ENCODE assay signal across 8 cellular contexts in the genomic region with DNA sequence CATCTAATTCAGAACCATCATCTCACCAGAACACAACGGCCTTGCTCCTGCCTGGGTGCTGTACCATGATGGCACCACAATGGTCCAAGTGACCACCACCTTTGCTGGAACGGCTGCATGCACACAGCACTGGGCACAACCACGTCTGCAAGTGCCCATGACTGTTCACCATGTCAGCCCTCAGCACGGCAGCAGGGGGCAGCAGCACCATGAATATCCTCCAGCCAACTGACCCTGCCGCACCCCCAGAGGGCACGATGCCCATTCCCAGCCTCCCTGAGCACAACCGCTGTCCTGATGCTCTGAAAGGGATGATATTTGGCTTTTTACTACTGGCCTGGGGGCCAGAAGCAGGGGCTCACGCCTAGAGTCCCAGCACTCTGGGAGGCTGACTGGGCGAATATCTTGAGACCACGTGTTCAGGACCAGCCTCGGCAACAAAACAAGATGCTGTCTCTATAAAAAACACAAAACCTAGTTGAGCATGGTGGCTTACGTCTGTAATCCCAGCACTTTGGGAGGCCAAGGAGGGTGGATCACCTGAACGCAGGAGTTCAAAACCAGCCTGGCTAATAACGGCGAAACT. TPM values are rescaled to one million over a fixed set of nuclear protein-coding genes. Genes with fewer than 3 reads are reported as not detected.
DNase-seq lines count a peak whose midpoint lies in the region; ATAC-seq and TF ChIP-seq lines count a peak whose summit lies in the region.

No MANE protein-coding gene starts in this region.

- H3K27me3 ChIP-seq in DND-41 (ENCODE audit: insufficient read depth, low read length, poor library complexity), result no peaks in the 10 kb centered on the region
- no peaks in the 10 kb centered on the region for H3K27me3 ChIP-seq in endodermal cell (ENCODE audit: control insufficient read depth, insufficient read depth, low read length, poor library complexity, severe bottlenecking)
- no peaks in the 10 kb centered on the region for H3K27me3 ChIP-seq in tibial nerve

- ATAC-seq in DND-41 (ENCODE audit: insufficient read depth, low read depth) (peak; percentile 61; the same call in 1 of the 3 replicates), GM19455 (IDR thresholded peaks at IDR 0.05; ENCODE audit: unreplicated experiment) (no peak)

- peaks cover 30% of the 10 kb centered on the region for H4K20me1 ChIP-seq in DND-41 (ENCODE audit: insufficient read depth, low read length)

- peaks cover 83% of the 10 kb centered on the region for H3K36me3 ChIP-seq in DND-41 (ENCODE audit: insufficient read depth, low read length)
- peaks cover 34% of the 10 kb centered on the region for H3K36me3 ChIP-seq in endodermal cell (ENCODE audit: control insufficient read depth, insufficient read depth, low read length)
- peaks cover 0 to 68% (median 17%) of the 10 kb centered on the region in 3 donors for H3K36me3 ChIP-seq in tibial nerve

- H3K36me3 Mint-ChIP-seq in endodermal cell (ENCODE audit: low read depth) (peaks cover 35% of the 10 kb centered on the region), mesothelial cell of epicardium (peaks cover 19% of the 10 kb centered on the region)
- H3K36me3 Mint-ChIP-seq in activated T-helper 1 cell treated with anti-CD3 and anti-CD28 coated beads, Interleukin-12 subunit alpha, Interleukin-12 subunit beta, Interleukin-2, Interleukin-4 antibody, amounts not matched to agents 30 ng/mL and 10 ng/mL and 1 ng/mL, durations not matched to agents 14 hours and 24 hours and 36 hours (ENCODE audit: low read depth), result peaks cover 6% of the 10 kb centered on the region

- TF ChIP-seq POLR2A in tibial nerve (IDR thresholded peaks at IDR 0.05), result no peak

- H3K27ac ChIP-seq in DND-41 (ENCODE audit: low read length) (no peak overlapping the region), endodermal cell (ENCODE audit: low read depth, low read length) (no peak overlapping the region), tibial nerve (no peak overlapping the region)

- intact Hi-C loops in activated T-helper 1 cell treated with anti-CD3 and anti-CD28 coated beads, Interleukin-12 subunit alpha, Interleukin-12 subunit beta, Interleukin-2, Interleukin-4 antibody, amounts not matched to agents 30 ng/mL and 10 ng/mL and 1 ng/mL, durations not matched to agents 14 hours and 24 hours and 36 hours (cut with micrococcal nuclease), result loop anchor here (1.0 kb wide), 1 partner anchor 61 kb away; no protein-coding TSS in a partner anchor

- 86 to 87% methylated on average over 12 to 15 of the region's 15 CpGs for WGBS in endodermal cell (ENCODE audit: insufficient coverage in 1 of 2, insufficient read length in 1 of 2), 2 experiments
- WGBS in tibial nerve, 2 donors, result 49 to 54% methylated on average over 13 to 14 of the region's 15 CpGs

- in situ Hi-C loops in KBM-7 (cut with MboI; ENCODE audit: low pct_unique_long_range_greater_than_20kb, low sequenced_read_pairs), result no loop called here

- H3K4me2 ChIP-seq in DND-41 (ENCODE audit: insufficient read depth, low read length), result no peak overlapping the region

- H3K4me1 Mint-ChIP-seq in endodermal cell (no peaks in the 10 kb centered on the region), mesothelial cell of epicardium (peaks cover 2% of the 10 kb centered on the region)
- H3K4me1 Mint-ChIP-seq in activated T-helper 1 cell treated with anti-CD3 and anti-CD28 coated beads, Interleukin-12 subunit alpha, Interleukin-12 subunit beta, Interleukin-2, Interleukin-4 antibody, amounts not matched to agents 30 ng/mL and 10 ng/mL and 1 ng/mL, durations not matched to agents 14 hours and 24 hours and 36 hours (ENCODE audit: low read depth), result no peaks in the 10 kb centered on the region

- H3K9me3 ChIP-seq in DND-41 (ENCODE audit: insufficient read depth, low read length, severe bottlenecking) (no peaks in the 10 kb centered on the region), endodermal cell (ENCODE audit: control insufficient read depth, low read length) (no peaks in the 10 kb centered on the region), tibial nerve (no peaks in the 10 kb centered on the region)

- peaks cover 20% of the 10 kb centered on the region for H3K79me2 ChIP-seq in DND-41 (ENCODE audit: insufficient read depth, low read length)

- H3K4me1 ChIP-seq in DND-41 (ENCODE audit: insufficient read depth, low read length), result no peaks in the 10 kb centered on the region
- H3K4me1 ChIP-seq in endodermal cell (ENCODE audit: control insufficient read depth, insufficient read depth, low read length), result no peaks in the 10 kb centered on the region
- peaks cover 0 to 4% (median 0%) of the 10 kb centered on the region in 4 donors for H3K4me1 ChIP-seq in tibial nerve

- TF ChIP-seq EP300 in tibial nerve (IDR thresholded peaks at IDR 0.05), result peak in 1 of 2 donors; percentile 27

- H3K4me3 Mint-ChIP-seq in endodermal cell (no peak overlapping the region), mesothelial cell of epicardium (no peak overlapping the region)
- H3K4me3 Mint-ChIP-seq in activated T-helper 1 cell treated with anti-CD3 and anti-CD28 coated beads, Interleukin-12 subunit alpha, Interleukin-12 subunit beta, Interleukin-2, Interleukin-4 antibody, amounts not matched to agents 30 ng/mL and 10 ng/mL and 1 ng/mL, durations not matched to agents 14 hours and 24 hours and 36 hours, result no peak overlapping the region

- H3K9ac ChIP-seq in DND-41 (ENCODE audit: low read depth, low read length) (no peak overlapping the region), endodermal cell (ENCODE audit: extremely low read depth, low read length, poor library complexity, severe bottlenecking) (no peak overlapping the region)

- no peaks in the 10 kb centered on the region for H3K9me3 Mint-ChIP-seq in endodermal cell
- H3K9me3 Mint-ChIP-seq in mesothelial cell of epicardium, result no peaks in the 10 kb centered on the region
- H3K9me3 Mint-ChIP-seq in activated T-helper 1 cell treated with anti-CD3 and anti-CD28 coated beads, Interleukin-12 subunit alpha, Interleukin-12 subunit beta, Interleukin-2, Interleukin-4 antibody, amounts not matched to agents 30 ng/mL and 10 ng/mL and 1 ng/mL, durations not matched to agents 14 hours and 24 hours and 36 hours, result no peaks in the 10 kb centered on the region

- DNase-seq in DND-41, result no peak
- peak; percentile 55 for DNase-seq in KBM-7
- DNase-seq in activated CD4-positive, alpha-beta T cell treated with anti-CD3 and anti-CD28 coated beads for 48 hours, result peak; percentile 50
- DNase-seq in endodermal cell, result peak; percentile 89
- DNase-seq in mesothelial cell of epicardium (ENCODE audit: low spot score in 2 of 2, unreplicated experiment in 2 of 2), result no peak
- DNase-seq in tibial nerve (ENCODE audit: low spot score in 2 of 2), result peak; percentile 47 to 70
- no peak for DNase-seq in activated T-helper 1 cell treated with anti-CD3 and anti-CD28 coated beads, Interleukin-12 subunit alpha, Interleukin-12 subunit beta, Interleukin-2, Interleukin-4 antibody, amounts not matched to agents 30 ng/mL and 10 ng/mL and 1 ng/mL, durations not matched to agents 14 hours and 24 hours and 36 hours (ENCODE audit: low spot score)

- H2AFZ ChIP-seq in DND-41 (ENCODE audit: low read depth, low read length), result no peak overlapping the region

- H3K4me3 ChIP-seq in DND-41 (ENCODE audit: low read depth in 1 of 2, low read length in 2 of 2) (no peak overlapping the region), endodermal cell (ENCODE audit: low read length) (no peak overlapping the region), tibial nerve (no peak overlapping the region)

- TF ChIP-seq CTCF in DND-41 (IDR thresholded peaks at IDR 0.05; ENCODE audit: borderline replicate concordance, extremely low read depth, low read length, poor library complexity, severe bottlenecking), result peak; percentile 65
- TF ChIP-seq CTCF in endodermal cell (conservative IDR thresholded peaks at IDR 0.05), result peak; percentile 85
- peak; percentile 59 for TF ChIP-seq CTCF in mesothelial cell of epicardium (IDR thresholded peaks at IDR 0.05; ENCODE audit: unreplicated experiment)
- TF ChIP-seq CTCF in tibial nerve (IDR thresholded peaks at IDR 0.05), result peak; percentile 60 to 92 (median 67)

- H3K27me3 Mint-ChIP-seq in endodermal cell (ENCODE audit: insufficient read depth) (no peaks in the 10 kb centered on the region), mesothelial cell of epicardium (ENCODE audit: low read depth) (no peaks in the 10 kb centered on the region)
- no peaks in the 10 kb centered on the region for H3K27me3 Mint-ChIP-seq in activated T-helper 1 cell treated with anti-CD3 and anti-CD28 coated beads, Interleukin-12 subunit alpha, Interleukin-12 subunit beta, Interleukin-2, Interleukin-4 antibody, amounts not matched to agents 30 ng/mL and 10 ng/mL and 1 ng/mL, durations not matched to agents 14 hours and 24 hours and 36 hours (ENCODE audit: insufficient read depth)

- H3K27ac Mint-ChIP-seq in endodermal cell, result no peak overlapping the region
- H3K27ac Mint-ChIP-seq in mesothelial cell of epicardium, result no peak overlapping the region
- H3K27ac Mint-ChIP-seq in activated T-helper 1 cell treated with anti-CD3 and anti-CD28 coated beads, Interleukin-12 subunit alpha, Interleukin-12 subunit beta, Interleukin-2, Interleukin-4 antibody, amounts not matched to agents 30 ng/mL and 10 ng/mL and 1 ng/mL, durations not matched to agents 14 hours and 24 hours and 36 hours, result no peak overlapping the region

RNA-seq across cellular contexts. Expression of gene DRD4, which starts 25.7 kb away (rescaled TPM):
- total RNA-seq in endodermal cell (1 to 10 TPM; 1.8 to 2.7 TPM), mesothelial cell of epicardium (2.1 to 3.1 TPM (median 2.5 TPM) in 3 replicates), tibial nerve (1 to 10 TPM in 1 of 4 donors, under 1 TPM in 2, not detected in 1; 0.84 to 2.5 (median 0.90) TPM)
- 2.9 TPM for polyA plus RNA-seq in endodermal cell (2013, experiment 1 of 2)
- polyA plus RNA-seq in endodermal cell (2013, experiment 2 of 2), result 2.5 TPM
- 0.34 and 0.47 TPM in 2 replicates for total RNA-seq in activated T-helper 1 cell treated with anti-CD3 and anti-CD28 coated beads, Interleukin-12 subunit alpha, Interleukin-12 subunit beta, Interleukin-2, Interleukin-4 antibody, amounts not matched to agents 30 ng/mL and 10 ng/mL and 1 ng/mL, durations not matched to agents 14 hours and 24 hours and 36 hours

RNA-seq across cellular contexts. Expression of gene DEAF1, which starts 32.2 kb away (rescaled TPM):
- total RNA-seq in endodermal cell (10 to 100 TPM; 44.1 to 51.9 TPM), mesothelial cell of epicardium (59.6 to 64.9 TPM (median 64.0 TPM) in 3 replicates), tibial nerve (10 to 100 TPM; 31.6 to 54.3 (median 41.2) TPM)
- 53.7 TPM for polyA plus RNA-seq in endodermal cell (2013, experiment 1 of 2)
- 48.4 TPM for polyA plus RNA-seq in endodermal cell (2013, experiment 2 of 2)
- 72.2 and 72.7 TPM in 2 replicates for total RNA-seq in activated T-helper 1 cell treated with anti-CD3 and anti-CD28 coated beads, Interleukin-12 subunit alpha, Interleukin-12 subunit beta, Interleukin-2, Interleukin-4 antibody, amounts not matched to agents 30 ng/mL and 10 ng/mL and 1 ng/mL, durations not matched to agents 14 hours and 24 hours and 36 hours

RNA-seq across cellular contexts. Expression of gene TMEM80, which starts 32.8 kb away (rescaled TPM):
- 10 to 100 TPM; 13.2 to 19.1 TPM for total RNA-seq in endodermal cell
- polyA plus RNA-seq in endodermal cell (2013, experiment 1 of 2), result 27.8 TPM
- polyA plus RNA-seq in endodermal cell (2013, experiment 2 of 2), result 25.8 TPM
- total RNA-seq in mesothelial cell of epicardium, result 25.7 to 30.7 TPM (median 28.7 TPM) in 3 replicates
- total RNA-seq in tibial nerve, result 10 to 100 TPM; 15.3 to 43.9 (median 38.1) TPM
- 14.2 and 14.7 TPM in 2 replicates for total RNA-seq in activated T-helper 1 cell treated with anti-CD3 and anti-CD28 coated beads, Interleukin-12 subunit alpha, Interleukin-12 subunit beta, Interleukin-2, Interleukin-4 antibody, amounts not matched to agents 30 ng/mL and 10 ng/mL and 1 ng/mL, durations not matched to agents 14 hours and 24 hours and 36 hours

RNA-seq across cellular contexts. Expression of gene SCT, which starts 35.8 kb away (rescaled TPM):
- total RNA-seq in endodermal cell (1 to 10 TPM; 3.9 to 6.1 TPM), mesothelial cell of epicardium (1.2 to 1.7 TPM (median 1.3 TPM) in 3 replicates), tibial nerve (not detected)
- polyA plus RNA-seq in endodermal cell (2013, experiment 1 of 2), result not detected
- not detected for polyA plus RNA-seq in endodermal cell (2013, experiment 2 of 2)
- total RNA-seq in activated T-helper 1 cell treated with anti-CD3 and anti-CD28 coated beads, Interleukin-12 subunit alpha, Interleukin-12 subunit beta, Interleukin-2, Interleukin-4 antibody, amounts not matched to agents 30 ng/mL and 10 ng/mL and 1 ng/mL, durations not matched to agents 14 hours and 24 hours and 36 hours, result not detected in 2 replicates

RNA-seq across cellular contexts. Expression of gene CDHR5, which starts 38.0 kb away (rescaled TPM):
- total RNA-seq in endodermal cell, result under 1 TPM; 0.13 to 0.27 TPM
- not detected for polyA plus RNA-seq in endodermal cell (2013, experiment 1 of 2)
- not detected for polyA plus RNA-seq in endodermal cell (2013, experiment 2 of 2)
- 0.27 to 0.58 TPM (median 0.34 TPM) in 3 replicates for total RNA-seq in mesothelial cell of epicardium
- total RNA-seq in tibial nerve, result not detected
- total RNA-seq in activated T-helper 1 cell treated with anti-CD3 and anti-CD28 coated beads, Interleukin-12 subunit alpha, Interleukin-12 subunit beta, Interleukin-2, Interleukin-4 antibody, amounts not matched to agents 30 ng/mL and 10 ng/mL and 1 ng/mL, durations not matched to agents 14 hours and 24 hours and 36 hours, result not detected in 2 replicates

Comparison
In these comparisons a context has a peak if more than half of its experiments do, and no peak if none do; other contexts are left out.
1. DNase-seq: peak in KBM-7 (single experiment), activated CD4-positive, alpha-beta T cell treated with anti-CD3 and anti-CD28 coated beads for 48 hours (single experiment), endodermal cell (single experiment) and tibial nerve (2 of 2); none in DND-41 (single experiment), mesothelial cell of epicardium (0 of 2) and activated T-helper 1 cell treated with anti-CD3 and anti-CD28 coated beads, Interleukin-12 subunit alpha, Interleukin-12 subunit beta, Interleukin-2, Interleukin-4 antibody, amounts not matched to agents 30 ng/mL and 10 ng/mL and 1 ng/mL, durations not matched to agents 14 hours and 24 hours and 36 hours (single experiment).
2. Peak in every context shown above with its lines, with median percentiles within 50 percentile points of each other: CTCF ChIP-seq.